20 cellular contexts compared by ENCODE assay signal in the genomic region with DNA sequence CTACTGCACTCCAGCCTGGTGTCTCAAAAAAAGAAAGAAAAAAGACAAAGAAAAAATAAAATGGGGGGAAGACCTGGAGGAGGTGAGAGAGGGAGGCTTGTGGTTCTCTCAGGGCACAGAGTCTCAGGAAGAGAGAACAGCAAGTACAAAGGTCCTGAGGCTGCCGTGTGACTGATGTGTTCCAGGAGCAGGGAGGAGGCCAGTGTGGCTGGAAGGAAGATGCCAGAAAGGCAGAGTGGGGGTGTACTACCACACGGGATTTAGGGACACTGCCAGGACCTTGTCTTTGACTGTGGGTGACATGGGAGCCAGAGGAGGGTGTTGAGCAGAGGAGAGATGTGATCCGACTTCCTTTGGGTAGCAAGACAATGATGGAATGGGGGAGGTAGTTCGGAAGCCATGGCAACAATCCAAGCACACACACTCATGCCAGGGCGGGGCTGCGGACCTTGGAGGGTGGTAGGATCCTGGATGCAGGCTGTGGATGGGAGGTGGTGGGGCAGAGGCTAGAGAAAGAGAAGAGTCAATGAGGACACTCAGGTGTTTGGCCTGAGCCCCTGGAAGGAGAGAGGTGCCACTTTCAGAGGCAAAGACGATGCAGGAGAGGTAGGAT.
DNase-seq lines count a peak whose midpoint lies in the region; ATAC-seq, FAIRE-seq and TF ChIP-seq lines count a peak whose summit lies in the region.
"Had no signal": no experiment of that assay in that cellular context is flagged by ENCODE, and none has a peak within 500 bp of the region (broad histone marks: within the 10 kb centered on the region; RNA-seq: fewer than 3 reads in every experiment).

No MANE protein-coding gene starts in this region.

- peak overlapping the region; percentile 0 for H3K27ac Mint-ChIP-seq in activated CD8-positive, alpha-beta memory T cell treated with anti-CD3 and anti-CD28 coated beads, Interleukin-2, amount 10 ng/mL, durations not matched to agents 7 days and 5 days
- H3K27ac Mint-ChIP-seq in mesothelial cell of epicardium, result no peak overlapping the region
- H3K27ac Mint-ChIP-seq: T-helper 2 cell treated with Interferon-gamma antibody and Interleukin-4, amounts not matched to agents 5 μg/mL and 100 μg/mL, for 36 hours had no signal

- no peak for TF ChIP-seq POLR2A in K562 (conservative IDR thresholded peaks at IDR 0.05)

- no peak overlapping the region for H3K4ac ChIP-seq in neuronal stem cell (ENCODE audit: low read length)

- H3K27me3 ChIP-seq in K562 (ENCODE audit: control insufficient read depth in 2 of 2, insufficient read depth in 2 of 2, low read length in 2 of 2) (peaks cover 0 to 5% of the 10 kb centered on the region in 2 experiments; a peak in 1 of 5 replicates), neuronal stem cell (ENCODE audit: control insufficient read depth in 3 of 3, insufficient read depth in 3 of 3, low read depth in 1 of 3, low read length in 3 of 3) (peaks cover 0 to 13% (median 0%) of the 10 kb centered on the region in 3 experiments)
- H3K27me3 ChIP-seq: brain microvascular endothelial cell, stomach, vagina had no signal

- H2AFZ ChIP-seq in K562 (ENCODE audit: low read depth, low read length) (no peak overlapping the region), neuronal stem cell (ENCODE audit: low read length) (no peak overlapping the region)

- no peak overlapping the region for H2BK15ac ChIP-seq in neuronal stem cell (ENCODE audit: low read length)

- no peak overlapping the region for H3K27ac ChIP-seq in K562 (ENCODE audit: extremely low read depth, low read depth, low read length)
- H3K27ac ChIP-seq in neuronal stem cell (replicated peaks; ENCODE audit: low read length), result no peak overlapping the region
- H3K27ac ChIP-seq: brain microvascular endothelial cell, spleen, stomach, vagina had no signal

- H3K36me3 Mint-ChIP-seq in activated CD8-positive, alpha-beta memory T cell treated with anti-CD3 and anti-CD28 coated beads, Interleukin-2, amount 10 ng/mL, durations not matched to agents 7 days and 5 days, result no peaks in the 10 kb centered on the region
- no peaks in the 10 kb centered on the region for H3K36me3 Mint-ChIP-seq in mesothelial cell of epicardium
- H3K36me3 Mint-ChIP-seq: CD8-positive, alpha-beta memory T cell had no signal

- H3K14ac ChIP-seq in neuronal stem cell (ENCODE audit: low read length), result peak overlapping the region; percentile 91

- H3K79me2 ChIP-seq in K562 (ENCODE audit: control insufficient read depth, insufficient read depth, low read length), result no peaks in the 10 kb centered on the region

- H3K4me2 ChIP-seq in K562 (ENCODE audit: insufficient read depth, low read length), result no peak overlapping the region
- no peak overlapping the region for H3K4me2 ChIP-seq in neuronal stem cell (ENCODE audit: insufficient read depth, low read length, poor library complexity, severe bottlenecking)

- no peak overlapping the region for H2BK5ac ChIP-seq in neuronal stem cell (ENCODE audit: low read length)

- peak overlapping the region; percentile 15 for H2AK5ac ChIP-seq in neuronal stem cell (ENCODE audit: low read depth, low read length)

- H3K79me1 ChIP-seq in neuronal stem cell (ENCODE audit: low read depth, low read length), result no peaks in the 10 kb centered on the region

- peaks cover 15% of the 10 kb centered on the region for H3K27me3 Mint-ChIP-seq in activated CD8-positive, alpha-beta memory T cell treated with anti-CD3 and anti-CD28 coated beads, Interleukin-2, amount 10 ng/mL, durations not matched to agents 7 days and 5 days
- no peaks in the 10 kb centered on the region for H3K27me3 Mint-ChIP-seq in mesothelial cell of epicardium (ENCODE audit: low read depth)

- TF ChIP-seq RAD21 in K562 (CRISPR knock-in tag; conservative IDR thresholded peaks at IDR 0.05 in 1 of 2, IDR thresholded peaks at IDR 0.05 in 1 of 2), result no peak

- H3K9me3 ChIP-seq in K562 (replicated peaks; ENCODE audit: control insufficient read depth, insufficient read depth, low read depth, low read length) (no peaks in the 10 kb centered on the region), neuronal stem cell (replicated peaks in 1 of 2; ENCODE audit: control insufficient read depth in 2 of 2, insufficient read depth in 1 of 2, low read depth in 1 of 2, low read length in 2 of 2) (no peaks in the 10 kb centered on the region)
- H3K9me3 ChIP-seq: spleen, stomach, vagina had no signal

- H3K4me3 ChIP-seq in K562, result no peak overlapping the region
- no peak overlapping the region for H3K4me3 ChIP-seq in neuronal stem cell (ENCODE audit: low read length in 2 of 2)
- H3K4me3 ChIP-seq: spleen, stomach, vagina had no signal

- no peak for FAIRE-seq in K562 (lab: Jason Lieb, UNC)
- FAIRE-seq: GM18507 had no signal

- 2% methylated on average over 6 of the region's 7 CpGs for WGBS in K562 (ENCODE audit: insufficient coverage, low coverage, missing lambda C conversion rate)
- WGBS in neuronal stem cell (ENCODE audit: extremely low coverage in 2 of 2, insufficient read length in 2 of 2, insufficient replicate concordance in 1 of 2), 2 donors, result no CpG with 5 or more reads among the region's 7 CpGs

- no peak for DNase-seq in activated CD8-positive, alpha-beta memory T cell treated with anti-CD3 and anti-CD28 coated beads, Interleukin-2, amount 10 ng/mL, durations not matched to agents 7 days and 5 days
- DNase-seq in activated CD8-positive, alpha-beta memory T cell treated with anti-CD3 and anti-CD28 coated beads, Interleukin-2, amount 50 U/mL, for 4 hours, result no peak
- peak; percentile 37 for DNase-seq in LoVo (ENCODE audit: low spot score)
- peak in 2 of 4 experiments; percentile 25 to 31 for DNase-seq in K562 (ENCODE audit: extremely low read depth in 1 of 4, low spot score in 3 of 4)
- no peak for DNase-seq in neuronal stem cell (ENCODE audit: low spot score)
- no peak for DNase-seq in Kasumi-1 (lab: John Stamatoyannopoulos, UW)
- no peak for DNase-seq in mesothelial cell of epicardium (ENCODE audit: low spot score in 2 of 2, unreplicated experiment in 2 of 2)
- DNase-seq in DMS114 treated with DMSO at 0.1 percent for 48 hours (lab: John Stamatoyannopoulos, UW; ENCODE audit: unreplicated experiment), result no peak
- DNase-seq: activated naive CD4-positive, alpha-beta T cell treated with anti-CD3 and anti-CD28 coated beads, Interleukin-2, amount 50 U/mL, for 16 hours; brain microvascular endothelial cell; effector CD8-positive, alpha-beta T cell; NCI-H1930; NK-92 treated with Interleukin-12 subunit alpha and Interleukin-12 subunit beta, amount 100 ng/mL, for 24 hours; spleen; stomach had no signal

- H3K9me1 ChIP-seq in K562 (ENCODE audit: control insufficient read depth, insufficient read depth, low read length), result no peaks in the 10 kb centered on the region

- H2BK12ac ChIP-seq in neuronal stem cell (ENCODE audit: low read length), result no peak overlapping the region

- TF ChIP-seq EP300 in K562 (IDR thresholded peaks at IDR 0.05; ENCODE audit: low read length), result no peak

- POLR2A ChIA-PET in K562 (lab: Yijun Ruan, JAX), result interaction anchor here (0.6 kb wide), 2 partner anchors 14 to 53 kb away, joined by 3 read pairs; no protein-coding TSS in a partner anchor

- no TSS peak for BruUV-seq in K562 (replicated peaks; lab: Mats Ljungman, UMichigan)

- no peak overlapping the region for H4K8ac ChIP-seq in neuronal stem cell (ENCODE audit: low read depth, low read length)

- in situ Hi-C loops in K562 (cut with MboI), result no loop called here

- ATAC-seq in activated CD8-positive, alpha-beta memory T cell treated with anti-CD3 and anti-CD28 coated beads, Interleukin-2, amount 10 ng/mL, durations not matched to agents 7 days and 5 days, result no peak
- ATAC-seq in K562, result peak; percentile 49
- ATAC-seq: left lobe of liver had no signal

- H3K4me3 Mint-ChIP-seq in activated CD8-positive, alpha-beta memory T cell treated with anti-CD3 and anti-CD28 coated beads, Interleukin-2, amount 10 ng/mL, durations not matched to agents 7 days and 5 days, result no peak overlapping the region
- H3K4me3 Mint-ChIP-seq in mesothelial cell of epicardium, result no peak overlapping the region
- H3K4me3 Mint-ChIP-seq: CD8-positive, alpha-beta memory T cell; T-helper 2 cell treated with Interferon-gamma antibody and Interleukin-4, amounts not matched to agents 5 μg/mL and 100 μg/mL, for 36 hours had no signal

- CTCF ChIA-PET in activated CD8-positive, alpha-beta memory T cell treated with anti-CD3 and anti-CD28 coated beads, Interleukin-2, amount 10 ng/mL, durations not matched to agents 7 days and 5 days (lab: Charles Lee), result no interaction called here
- CTCF ChIA-PET in K562 (lab: Yijun Ruan, JAX; ENCODE audit: low intra/inter-chr PET ratio), result no interaction called here

- H3K9ac ChIP-seq in K562 (ENCODE audit: insufficient read depth in 1 of 2, low read depth in 2 of 2, low read length in 2 of 2) (no peak overlapping the region; a peak in 1 of 4 replicates), neuronal stem cell (ENCODE audit: low read depth, low read length, poor library complexity) (peak overlapping the region; percentile 6)

- no peaks in the 10 kb centered on the region for H4K20me1 ChIP-seq in K562 (replicated peaks; ENCODE audit: control insufficient read depth, insufficient read depth, low read length)

- intact Hi-C loops in K562 (cut with micrococcal nuclease), result no loop called here

- no peak overlapping the region for H2BK120ac ChIP-seq in neuronal stem cell (ENCODE audit: low read depth, low read length)

- no peak overlapping the region for H3K23ac ChIP-seq in neuronal stem cell (ENCODE audit: low read depth, low read length, poor library complexity)

- H3K36me3 ChIP-seq in K562 (ENCODE audit: control insufficient read depth, insufficient read depth, low read length), result no peaks in the 10 kb centered on the region
- H3K36me3 ChIP-seq in neuronal stem cell (replicated peaks in 1 of 2; ENCODE audit: control insufficient read depth in 2 of 2, insufficient read depth in 2 of 2, low read length in 2 of 2), result no peaks in the 10 kb centered on the region
- H3K36me3 ChIP-seq: brain microvascular endothelial cell, spleen, stomach, vagina had no signal

- no peak overlapping the region for H4K91ac ChIP-seq in neuronal stem cell (ENCODE audit: low read depth, low read length, poor library complexity)

- no peaks in the 10 kb centered on the region for H3K9me3 Mint-ChIP-seq in activated CD8-positive, alpha-beta memory T cell treated with anti-CD3 and anti-CD28 coated beads, Interleukin-2, amount 10 ng/mL, durations not matched to agents 7 days and 5 days (ENCODE audit: low read depth)
- no peaks in the 10 kb centered on the region for H3K9me3 Mint-ChIP-seq in mesothelial cell of epicardium
- H3K9me3 Mint-ChIP-seq: CD8-positive, alpha-beta memory T cell; T-helper 2 cell treated with Interferon-gamma antibody and Interleukin-4, amounts not matched to agents 5 μg/mL and 100 μg/mL, for 36 hours had no signal

- TF ChIP-seq CTCF in K562 (IDR thresholded peaks at IDR 0.05 in 2 of 3, conservative IDR thresholded peaks at IDR 0.05 in 1 of 3; ENCODE audit: insufficient read depth in 2 of 3, low read depth in 1 of 3, low read length in 3 of 3) (no peak), mesothelial cell of epicardium (IDR thresholded peaks at IDR 0.05; ENCODE audit: unreplicated experiment) (no peak)

- H3K18ac ChIP-seq in neuronal stem cell (ENCODE audit: low read length), result peak overlapping the region; percentile 21

- H3K4me1 ChIP-seq in K562 (replicated peaks in 1 of 2; ENCODE audit: control insufficient read depth in 2 of 2, insufficient read depth in 2 of 2, low read length in 2 of 2) (peaks cover 4 to 20% of the 10 kb centered on the region in 2 experiments), neuronal stem cell (ENCODE audit: control insufficient read depth in 2 of 2, insufficient read depth in 1 of 2, low read depth in 1 of 2, low read length in 2 of 2) (peaks cover 0 to 3% of the 10 kb centered on the region in 2 donors)

- peaks cover 16% of the 10 kb centered on the region for H3K4me1 Mint-ChIP-seq in activated CD8-positive, alpha-beta memory T cell treated with anti-CD3 and anti-CD28 coated beads, Interleukin-2, amount 10 ng/mL, durations not matched to agents 7 days and 5 days
- peaks cover 11% of the 10 kb centered on the region for H3K4me1 Mint-ChIP-seq in mesothelial cell of epicardium
